Comparison of ENCODE assay signal across 3 cellular contexts in the genomic region with DNA sequence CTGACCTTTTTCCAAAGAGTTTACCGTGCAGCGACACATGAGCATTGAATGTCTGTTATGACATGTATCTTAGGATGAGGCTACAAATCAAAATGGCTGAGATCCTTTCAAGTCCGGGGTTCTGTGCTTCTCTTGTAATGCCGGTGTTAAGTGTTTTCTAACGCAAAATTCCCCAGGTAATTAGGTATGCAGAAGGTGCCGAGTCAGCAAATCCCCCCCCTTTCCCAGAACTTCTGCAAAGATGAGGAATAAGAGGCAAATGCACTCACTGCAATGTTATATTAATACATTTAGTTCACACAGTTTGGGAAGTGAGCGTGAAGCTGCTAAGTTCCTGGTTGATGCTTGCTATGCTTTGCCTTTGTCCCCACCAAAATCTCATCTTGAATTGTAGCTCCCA.
TF ChIP-seq lines count a peak whose summit lies in the region.

No MANE protein-coding gene starts in this region.

TF ChIP-seq in HepG2, 621 proteins besides CTCF, POLR2A, EP300 and RAD21:
- TF ChIP-seq NR2C2 (CRISPR knock-in tag; IDR thresholded peaks at IDR 0.05; ENCODE audit: borderline replicate concordance) (no peak), IKZF1 (IDR thresholded peaks at IDR 0.05) (no peak), SMARCC2 (IDR thresholded peaks at IDR 0.05) (no peak), ESRRA (CRISPR knock-in tag; IDR thresholded peaks at IDR 0.05; ENCODE audit: low read depth) (no peak), MAFF (IDR thresholded peaks at IDR 0.05; ENCODE audit: low read depth, low read length) (peak; percentile 95), TOPORS (CRISPR knock-in tag; IDR thresholded peaks at IDR 0.05) (no peak), ZNF619 (CRISPR knock-in tag; IDR thresholded peaks at IDR 0.05) (no peak), MAFK (conservative IDR thresholded peaks at IDR 0.05 in 1 of 2, IDR thresholded peaks at IDR 0.05 in 1 of 2; ENCODE audit: low read length in 2 of 2) (peak; percentile 91 to 97), HDAC6 (IDR thresholded peaks at IDR 0.05; ENCODE audit: low read depth, low read length) (no peak), KAT7 (CRISPR knock-in tag; IDR thresholded peaks at IDR 0.05; ENCODE audit: borderline replicate concordance) (no peak), GTF2F1 (IDR thresholded peaks at IDR 0.05; ENCODE audit: low read length) (no peak)
- TF ChIP-seq, protein P1, sequence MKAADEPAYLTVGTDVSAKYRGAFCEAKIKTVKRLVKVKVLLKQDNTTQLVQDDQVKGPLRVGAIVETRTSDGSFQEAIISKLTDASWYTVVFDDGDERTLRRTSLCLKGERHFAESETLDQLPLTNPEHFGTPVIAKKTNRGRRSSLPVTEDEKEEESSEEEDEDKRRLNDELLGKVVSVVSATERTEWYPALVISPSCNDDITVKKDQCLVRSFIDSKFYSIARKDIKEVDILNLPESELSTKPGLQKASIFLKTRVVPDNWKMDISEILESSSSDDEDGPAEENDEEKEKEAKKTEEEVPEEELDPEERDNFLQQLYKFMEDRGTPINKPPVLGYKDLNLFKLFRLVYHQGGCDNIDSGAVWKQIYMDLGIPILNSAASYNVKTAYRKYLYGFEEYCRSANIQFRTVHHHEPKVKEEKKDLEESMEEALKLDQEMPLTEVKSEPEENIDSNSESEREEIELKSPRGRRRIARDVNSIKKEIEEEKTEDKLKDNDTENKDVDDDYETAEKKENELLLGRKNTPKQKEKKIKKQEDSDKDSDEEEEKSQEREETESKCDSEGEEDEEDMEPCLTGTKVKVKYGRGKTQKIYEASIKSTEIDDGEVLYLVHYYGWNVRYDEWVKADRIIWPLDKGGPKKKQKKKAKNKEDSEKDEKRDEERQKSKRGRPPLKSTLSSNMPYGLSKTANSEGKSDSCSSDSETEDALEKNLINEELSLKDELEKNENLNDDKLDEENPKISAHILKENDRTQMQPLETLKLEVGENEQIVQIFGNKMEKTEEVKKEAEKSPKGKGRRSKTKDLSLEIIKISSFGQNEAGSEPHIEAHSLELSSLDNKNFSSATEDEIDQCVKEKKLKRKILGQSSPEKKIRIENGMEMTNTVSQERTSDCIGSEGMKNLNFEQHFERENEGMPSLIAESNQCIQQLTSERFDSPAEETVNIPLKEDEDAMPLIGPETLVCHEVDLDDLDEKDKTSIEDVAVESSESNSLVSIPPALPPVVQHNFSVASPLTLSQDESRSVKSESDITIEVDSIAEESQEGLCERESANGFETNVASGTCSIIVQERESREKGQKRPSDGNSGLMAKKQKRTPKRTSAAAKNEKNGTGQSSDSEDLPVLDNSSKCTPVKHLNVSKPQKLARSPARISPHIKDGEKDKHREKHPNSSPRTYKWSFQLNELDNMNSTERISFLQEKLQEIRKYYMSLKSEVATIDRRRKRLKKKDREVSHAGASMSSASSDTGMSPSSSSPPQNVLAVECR (CRISPR knock-in tag; IDR thresholded peaks at IDR 0.05; ENCODE audit: borderline replicate concordance) = no peak

TF ChIP-seq in K562, 482 proteins besides CTCF, POLR2A, EP300 and RAD21:
- TF ChIP-seq ZNF316 (IDR thresholded peaks at IDR 0.05) = peak; percentile 83
- peak; percentile 68 for TF ChIP-seq MAFG (tag; conservative IDR thresholded peaks at IDR 0.05)
- TF ChIP-seq MAFK (IDR thresholded peaks at IDR 0.05; ENCODE audit: low read length) = peak; percentile 89
- no peak for TF ChIP-seq PTTG1 (tag; IDR thresholded peaks at IDR 0.05; ENCODE audit: low read depth)
- TF ChIP-seq CC2D1A (IDR thresholded peaks at IDR 0.05) = no peak
- peak; percentile 66 for TF ChIP-seq C11orf30 (IDR thresholded peaks at IDR 0.05; ENCODE audit: low read depth)
- peak; percentile 87 for TF ChIP-seq MAFF (IDR thresholded peaks at IDR 0.05; ENCODE audit: low read length)

TF ChIP-seq in H1, 55 proteins besides CTCF, POLR2A, EP300 and RAD21:
- TF ChIP-seq CEBPB (IDR thresholded peaks at IDR 0.05; ENCODE audit: low read depth, low read length) (no peak), BACH1 (IDR thresholded peaks at IDR 0.05; ENCODE audit: low read length) (no peak), MAFK (IDR thresholded peaks at IDR 0.05; ENCODE audit: low read depth, low read length) (peak; percentile 92), RXRA (IDR thresholded peaks at IDR 0.05; ENCODE audit: insufficient read depth, low read depth, low read length) (no peak)
- TF ChIP-seq, protein P2, sequence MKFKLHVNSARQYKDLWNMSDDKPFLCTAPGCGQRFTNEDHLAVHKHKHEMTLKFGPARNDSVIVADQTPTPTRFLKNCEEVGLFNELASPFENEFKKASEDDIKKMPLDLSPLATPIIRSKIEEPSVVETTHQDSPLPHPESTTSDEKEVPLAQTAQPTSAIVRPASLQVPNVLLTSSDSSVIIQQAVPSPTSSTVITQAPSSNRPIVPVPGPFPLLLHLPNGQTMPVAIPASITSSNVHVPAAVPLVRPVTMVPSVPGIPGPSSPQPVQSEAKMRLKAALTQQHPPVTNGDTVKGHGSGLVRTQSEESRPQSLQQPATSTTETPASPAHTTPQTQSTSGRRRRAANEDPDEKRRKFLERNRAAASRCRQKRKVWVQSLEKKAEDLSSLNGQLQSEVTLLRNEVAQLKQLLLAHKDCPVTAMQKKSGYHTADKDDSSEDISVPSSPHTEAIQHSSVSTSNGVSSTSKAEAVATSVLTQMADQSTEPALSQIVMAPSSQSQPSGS (IDR thresholded peaks at IDR 0.05; ENCODE audit: low read length) = no peak
- TF ChIP-seq, protein P3, sequence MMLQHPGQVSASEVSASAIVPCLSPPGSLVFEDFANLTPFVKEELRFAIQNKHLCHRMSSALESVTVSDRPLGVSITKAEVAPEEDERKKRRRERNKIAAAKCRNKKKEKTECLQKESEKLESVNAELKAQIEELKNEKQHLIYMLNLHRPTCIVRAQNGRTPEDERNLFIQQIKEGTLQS (IDR thresholded peaks at IDR 0.05; ENCODE audit: insufficient read depth, low read depth, low read length) = no peak
- TF ChIP-seq, protein P4, sequence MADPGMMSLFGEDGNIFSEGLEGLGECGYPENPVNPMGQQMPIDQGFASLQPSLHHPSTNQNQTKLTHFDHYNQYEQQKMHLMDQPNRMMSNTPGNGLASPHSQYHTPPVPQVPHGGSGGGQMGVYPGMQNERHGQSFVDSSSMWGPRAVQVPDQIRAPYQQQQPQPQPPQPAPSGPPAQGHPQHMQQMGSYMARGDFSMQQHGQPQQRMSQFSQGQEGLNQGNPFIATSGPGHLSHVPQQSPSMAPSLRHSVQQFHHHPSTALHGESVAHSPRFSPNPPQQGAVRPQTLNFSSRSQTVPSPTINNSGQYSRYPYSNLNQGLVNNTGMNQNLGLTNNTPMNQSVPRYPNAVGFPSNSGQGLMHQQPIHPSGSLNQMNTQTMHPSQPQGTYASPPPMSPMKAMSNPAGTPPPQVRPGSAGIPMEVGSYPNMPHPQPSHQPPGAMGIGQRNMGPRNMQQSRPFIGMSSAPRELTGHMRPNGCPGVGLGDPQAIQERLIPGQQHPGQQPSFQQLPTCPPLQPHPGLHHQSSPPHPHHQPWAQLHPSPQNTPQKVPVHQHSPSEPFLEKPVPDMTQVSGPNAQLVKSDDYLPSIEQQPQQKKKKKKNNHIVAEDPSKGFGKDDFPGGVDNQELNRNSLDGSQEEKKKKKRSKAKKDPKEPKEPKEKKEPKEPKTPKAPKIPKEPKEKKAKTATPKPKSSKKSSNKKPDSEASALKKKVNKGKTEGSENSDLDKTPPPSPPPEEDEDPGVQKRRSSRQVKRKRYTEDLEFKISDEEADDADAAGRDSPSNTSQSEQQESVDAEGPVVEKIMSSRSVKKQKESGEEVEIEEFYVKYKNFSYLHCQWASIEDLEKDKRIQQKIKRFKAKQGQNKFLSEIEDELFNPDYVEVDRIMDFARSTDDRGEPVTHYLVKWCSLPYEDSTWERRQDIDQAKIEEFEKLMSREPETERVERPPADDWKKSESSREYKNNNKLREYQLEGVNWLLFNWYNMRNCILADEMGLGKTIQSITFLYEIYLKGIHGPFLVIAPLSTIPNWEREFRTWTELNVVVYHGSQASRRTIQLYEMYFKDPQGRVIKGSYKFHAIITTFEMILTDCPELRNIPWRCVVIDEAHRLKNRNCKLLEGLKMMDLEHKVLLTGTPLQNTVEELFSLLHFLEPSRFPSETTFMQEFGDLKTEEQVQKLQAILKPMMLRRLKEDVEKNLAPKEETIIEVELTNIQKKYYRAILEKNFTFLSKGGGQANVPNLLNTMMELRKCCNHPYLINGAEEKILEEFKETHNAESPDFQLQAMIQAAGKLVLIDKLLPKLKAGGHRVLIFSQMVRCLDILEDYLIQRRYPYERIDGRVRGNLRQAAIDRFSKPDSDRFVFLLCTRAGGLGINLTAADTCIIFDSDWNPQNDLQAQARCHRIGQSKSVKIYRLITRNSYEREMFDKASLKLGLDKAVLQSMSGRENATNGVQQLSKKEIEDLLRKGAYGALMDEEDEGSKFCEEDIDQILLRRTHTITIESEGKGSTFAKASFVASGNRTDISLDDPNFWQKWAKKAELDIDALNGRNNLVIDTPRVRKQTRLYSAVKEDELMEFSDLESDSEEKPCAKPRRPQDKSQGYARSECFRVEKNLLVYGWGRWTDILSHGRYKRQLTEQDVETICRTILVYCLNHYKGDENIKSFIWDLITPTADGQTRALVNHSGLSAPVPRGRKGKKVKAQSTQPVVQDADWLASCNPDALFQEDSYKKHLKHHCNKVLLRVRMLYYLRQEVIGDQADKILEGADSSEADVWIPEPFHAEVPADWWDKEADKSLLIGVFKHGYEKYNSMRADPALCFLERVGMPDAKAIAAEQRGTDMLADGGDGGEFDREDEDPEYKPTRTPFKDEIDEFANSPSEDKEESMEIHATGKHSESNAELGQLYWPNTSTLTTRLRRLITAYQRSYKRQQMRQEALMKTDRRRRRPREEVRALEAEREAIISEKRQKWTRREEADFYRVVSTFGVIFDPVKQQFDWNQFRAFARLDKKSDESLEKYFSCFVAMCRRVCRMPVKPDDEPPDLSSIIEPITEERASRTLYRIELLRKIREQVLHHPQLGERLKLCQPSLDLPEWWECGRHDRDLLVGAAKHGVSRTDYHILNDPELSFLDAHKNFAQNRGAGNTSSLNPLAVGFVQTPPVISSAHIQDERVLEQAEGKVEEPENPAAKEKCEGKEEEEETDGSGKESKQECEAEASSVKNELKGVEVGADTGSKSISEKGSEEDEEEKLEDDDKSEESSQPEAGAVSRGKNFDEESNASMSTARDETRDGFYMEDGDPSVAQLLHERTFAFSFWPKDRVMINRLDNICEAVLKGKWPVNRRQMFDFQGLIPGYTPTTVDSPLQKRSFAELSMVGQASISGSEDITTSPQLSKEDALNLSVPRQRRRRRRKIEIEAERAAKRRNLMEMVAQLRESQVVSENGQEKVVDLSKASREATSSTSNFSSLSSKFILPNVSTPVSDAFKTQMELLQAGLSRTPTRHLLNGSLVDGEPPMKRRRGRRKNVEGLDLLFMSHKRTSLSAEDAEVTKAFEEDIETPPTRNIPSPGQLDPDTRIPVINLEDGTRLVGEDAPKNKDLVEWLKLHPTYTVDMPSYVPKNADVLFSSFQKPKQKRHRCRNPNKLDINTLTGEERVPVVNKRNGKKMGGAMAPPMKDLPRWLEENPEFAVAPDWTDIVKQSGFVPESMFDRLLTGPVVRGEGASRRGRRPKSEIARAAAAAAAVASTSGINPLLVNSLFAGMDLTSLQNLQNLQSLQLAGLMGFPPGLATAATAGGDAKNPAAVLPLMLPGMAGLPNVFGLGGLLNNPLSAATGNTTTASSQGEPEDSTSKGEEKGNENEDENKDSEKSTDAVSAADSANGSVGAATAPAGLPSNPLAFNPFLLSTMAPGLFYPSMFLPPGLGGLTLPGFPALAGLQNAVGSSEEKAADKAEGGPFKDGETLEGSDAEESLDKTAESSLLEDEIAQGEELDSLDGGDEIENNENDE (IDR thresholded peaks at IDR 0.05; ENCODE audit: insufficient replicate concordance, low read length) = no peak
